ENCODE assay signal across 1 cellular context in the genomic region with DNA sequence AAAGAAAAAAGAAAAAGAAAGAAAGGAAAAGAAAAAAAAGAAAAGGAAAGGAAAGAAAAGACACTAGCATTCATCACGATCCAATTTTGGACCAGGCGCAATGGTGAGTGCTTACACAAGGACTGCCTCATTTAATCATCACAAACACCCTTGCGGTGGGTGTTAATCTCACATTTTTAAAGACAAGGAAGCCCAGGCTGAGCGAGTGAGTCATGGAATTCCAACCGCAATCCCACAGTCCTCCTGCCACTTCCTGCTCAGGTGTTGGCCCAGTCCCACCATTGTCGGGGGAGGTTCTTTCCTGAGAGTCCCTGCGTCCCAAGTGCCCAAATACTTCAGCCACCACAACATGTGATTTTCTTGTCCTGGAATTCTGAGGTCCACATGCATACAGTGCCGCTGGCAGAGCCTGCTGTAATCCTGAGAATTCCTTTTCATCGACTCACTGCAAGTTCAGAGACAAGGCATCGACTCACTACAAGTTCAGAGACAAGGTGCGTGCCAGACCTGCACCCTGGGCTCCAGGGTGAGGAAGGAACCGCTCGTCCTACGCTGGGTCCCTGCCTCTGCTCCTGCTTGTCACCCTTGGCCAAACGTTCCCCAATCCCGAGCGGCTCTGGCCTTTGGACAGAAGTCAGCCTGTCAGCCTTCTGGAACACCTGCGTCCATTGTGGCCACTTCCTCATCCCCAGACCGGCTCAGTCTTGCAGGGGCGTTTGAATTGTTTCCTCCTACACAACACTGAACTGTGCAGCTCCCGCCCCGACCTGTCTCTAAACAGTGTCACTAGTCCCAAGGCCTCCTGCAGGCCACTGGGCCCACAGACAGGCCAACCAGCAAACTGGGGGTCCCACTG.
A peak's percentile ranks its signal among the peaks of the same experiment; 100 is the strongest.
TF ChIP-seq lines count a peak whose summit lies in the region.

No MANE protein-coding gene starts in this region.

TF ChIP-seq in HEK293, 187 proteins besides CTCF, POLR2A, EP300 and RAD21 (continued from another document and continues in another):
- TF ChIP-seq, protein P1, sequence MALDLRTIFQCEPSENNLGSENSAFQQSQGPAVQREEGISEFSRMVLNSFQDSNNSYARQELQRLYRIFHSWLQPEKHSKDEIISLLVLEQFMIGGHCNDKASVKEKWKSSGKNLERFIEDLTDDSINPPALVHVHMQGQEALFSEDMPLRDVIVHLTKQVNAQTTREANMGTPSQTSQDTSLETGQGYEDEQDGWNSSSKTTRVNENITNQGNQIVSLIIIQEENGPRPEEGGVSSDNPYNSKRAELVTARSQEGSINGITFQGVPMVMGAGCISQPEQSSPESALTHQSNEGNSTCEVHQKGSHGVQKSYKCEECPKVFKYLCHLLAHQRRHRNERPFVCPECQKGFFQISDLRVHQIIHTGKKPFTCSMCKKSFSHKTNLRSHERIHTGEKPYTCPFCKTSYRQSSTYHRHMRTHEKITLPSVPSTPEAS (tag by site-specific recombination; IDR thresholded peaks at IDR 0.05) = no peak
- no peak for TF ChIP-seq ZFP69B (tag by site-specific recombination; IDR thresholded peaks at IDR 0.05)
- peak; percentile 86 for TF ChIP-seq ZNF366 (tag by site-specific recombination; conservative IDR thresholded peaks at IDR 0.05)
- TF ChIP-seq, protein P2, sequence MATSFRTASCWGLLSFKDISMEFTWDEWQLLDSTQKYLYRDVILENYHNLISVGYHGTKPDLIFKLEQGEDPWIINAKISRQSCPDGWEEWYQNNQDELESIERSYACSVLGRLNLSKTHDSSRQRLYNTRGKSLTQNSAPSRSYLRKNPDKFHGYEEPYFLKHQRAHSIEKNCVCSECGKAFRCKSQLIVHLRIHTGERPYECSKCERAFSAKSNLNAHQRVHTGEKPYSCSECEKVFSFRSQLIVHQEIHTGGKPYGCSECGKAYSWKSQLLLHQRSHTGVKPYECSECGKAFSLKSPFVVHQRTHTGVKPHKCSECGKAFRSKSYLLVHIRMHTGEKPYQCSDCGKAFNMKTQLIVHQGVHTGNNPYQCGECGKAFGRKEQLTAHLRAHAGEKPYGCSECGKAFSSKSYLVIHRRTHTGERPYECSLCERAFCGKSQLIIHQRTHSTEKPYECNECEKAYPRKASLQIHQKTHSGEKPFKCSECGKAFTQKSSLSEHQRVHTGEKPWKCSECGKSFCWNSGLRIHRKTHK (tag by site-specific recombination; IDR thresholded peaks at IDR 0.05) = no peak
- TF ChIP-seq, protein P3, sequence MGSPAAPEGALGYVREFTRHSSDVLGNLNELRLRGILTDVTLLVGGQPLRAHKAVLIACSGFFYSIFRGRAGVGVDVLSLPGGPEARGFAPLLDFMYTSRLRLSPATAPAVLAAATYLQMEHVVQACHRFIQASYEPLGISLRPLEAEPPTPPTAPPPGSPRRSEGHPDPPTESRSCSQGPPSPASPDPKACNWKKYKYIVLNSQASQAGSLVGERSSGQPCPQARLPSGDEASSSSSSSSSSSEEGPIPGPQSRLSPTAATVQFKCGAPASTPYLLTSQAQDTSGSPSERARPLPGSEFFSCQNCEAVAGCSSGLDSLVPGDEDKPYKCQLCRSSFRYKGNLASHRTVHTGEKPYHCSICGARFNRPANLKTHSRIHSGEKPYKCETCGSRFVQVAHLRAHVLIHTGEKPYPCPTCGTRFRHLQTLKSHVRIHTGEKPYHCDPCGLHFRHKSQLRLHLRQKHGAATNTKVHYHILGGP (tag by site-specific recombination; IDR thresholded peaks at IDR 0.05) = no peak
- no peak for TF ChIP-seq ZNF791 (tag by site-specific recombination; IDR thresholded peaks at IDR 0.05)
- peak; percentile 27; the same call in 1 of the 2 replicates for TF ChIP-seq GLIS1 (tag by site-specific recombination; IDR thresholded peaks at IDR 0.05)
- no peak for TF ChIP-seq ZNF157 (tag by site-specific recombination; IDR thresholded peaks at IDR 0.05)
- TF ChIP-seq ZNF169 (tag by site-specific recombination; IDR thresholded peaks at IDR 0.05) = no peak
- TF ChIP-seq ZFP37 (tag by site-specific recombination; IDR thresholded peaks at IDR 0.05) = peak; percentile 69
- no peak for TF ChIP-seq ZNF354C (tag by site-specific recombination; IDR thresholded peaks at IDR 0.05; ENCODE audit: borderline replicate concordance, low read depth)
- no peak for TF ChIP-seq ZFP3 (tag by site-specific recombination; IDR thresholded peaks at IDR 0.05; ENCODE audit: low read depth)
- TF ChIP-seq, protein P4, sequence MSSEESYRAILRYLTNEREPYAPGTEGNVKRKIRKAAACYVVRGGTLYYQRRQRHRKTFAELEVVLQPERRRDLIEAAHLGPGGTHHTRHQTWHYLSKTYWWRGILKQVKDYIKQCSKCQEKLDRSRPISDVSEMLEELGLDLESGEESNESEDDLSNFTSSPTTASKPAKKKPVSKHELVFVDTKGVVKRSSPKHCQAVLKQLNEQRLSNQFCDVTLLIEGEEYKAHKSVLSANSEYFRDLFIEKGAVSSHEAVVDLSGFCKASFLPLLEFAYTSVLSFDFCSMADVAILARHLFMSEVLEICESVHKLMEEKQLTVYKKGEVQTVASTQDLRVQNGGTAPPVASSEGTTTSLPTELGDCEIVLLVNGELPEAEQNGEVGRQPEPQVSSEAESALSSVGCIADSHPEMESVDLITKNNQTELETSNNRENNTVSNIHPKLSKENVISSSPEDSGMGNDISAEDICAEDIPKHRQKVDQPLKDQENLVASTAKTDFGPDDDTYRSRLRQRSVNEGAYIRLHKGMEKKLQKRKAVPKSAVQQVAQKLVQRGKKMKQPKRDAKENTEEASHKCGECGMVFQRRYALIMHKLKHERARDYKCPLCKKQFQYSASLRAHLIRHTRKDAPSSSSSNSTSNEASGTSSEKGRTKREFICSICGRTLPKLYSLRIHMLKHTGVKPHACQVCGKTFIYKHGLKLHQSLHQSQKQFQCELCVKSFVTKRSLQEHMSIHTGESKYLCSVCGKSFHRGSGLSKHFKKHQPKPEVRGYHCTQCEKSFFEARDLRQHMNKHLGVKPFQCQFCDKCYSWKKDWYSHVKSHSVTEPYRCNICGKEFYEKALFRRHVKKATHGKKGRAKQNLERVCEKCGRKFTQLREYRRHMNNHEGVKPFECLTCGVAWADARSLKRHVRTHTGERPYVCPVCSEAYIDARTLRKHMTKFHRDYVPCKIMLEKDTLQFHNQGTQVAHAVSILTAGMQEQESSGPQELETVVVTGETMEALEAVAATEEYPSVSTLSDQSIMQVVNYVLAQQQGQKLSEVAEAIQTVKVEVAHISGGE (tag by site-specific recombination; conservative IDR thresholded peaks at IDR 0.05; ENCODE audit: low read depth) = no peak
- no peak for TF ChIP-seq ZNF549 (tag by site-specific recombination; IDR thresholded peaks at IDR 0.05)
- TF ChIP-seq, protein P5, sequence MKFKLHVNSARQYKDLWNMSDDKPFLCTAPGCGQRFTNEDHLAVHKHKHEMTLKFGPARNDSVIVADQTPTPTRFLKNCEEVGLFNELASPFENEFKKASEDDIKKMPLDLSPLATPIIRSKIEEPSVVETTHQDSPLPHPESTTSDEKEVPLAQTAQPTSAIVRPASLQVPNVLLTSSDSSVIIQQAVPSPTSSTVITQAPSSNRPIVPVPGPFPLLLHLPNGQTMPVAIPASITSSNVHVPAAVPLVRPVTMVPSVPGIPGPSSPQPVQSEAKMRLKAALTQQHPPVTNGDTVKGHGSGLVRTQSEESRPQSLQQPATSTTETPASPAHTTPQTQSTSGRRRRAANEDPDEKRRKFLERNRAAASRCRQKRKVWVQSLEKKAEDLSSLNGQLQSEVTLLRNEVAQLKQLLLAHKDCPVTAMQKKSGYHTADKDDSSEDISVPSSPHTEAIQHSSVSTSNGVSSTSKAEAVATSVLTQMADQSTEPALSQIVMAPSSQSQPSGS (tag by site-specific recombination; IDR thresholded peaks at IDR 0.05; ENCODE audit: low read depth) = no peak
- TF ChIP-seq REST (tag by site-specific recombination; IDR thresholded peaks at IDR 0.05) = no peak
- TF ChIP-seq ZNF292 (tag by site-specific recombination; IDR thresholded peaks at IDR 0.05; ENCODE audit: borderline replicate concordance, low read depth) = no peak
- no peak for TF ChIP-seq ZNF518A (tag by site-specific recombination; conservative IDR thresholded peaks at IDR 0.05; ENCODE audit: low read depth)
- TF ChIP-seq ZNF624 (tag by site-specific recombination; IDR thresholded peaks at IDR 0.05) = no peak
- TF ChIP-seq ZNF610 (tag by site-specific recombination; IDR thresholded peaks at IDR 0.05; ENCODE audit: borderline replicate concordance) = no peak
- peak; percentile 73; the same call in 1 of the 2 replicates for TF ChIP-seq ZNF24 (tag by site-specific recombination; IDR thresholded peaks at IDR 0.05)
- peak; percentile 62; the same call in 1 of the 2 replicates for TF ChIP-seq ZEB2 (tag by site-specific recombination; IDR thresholded peaks at IDR 0.05)
- no peak for TF ChIP-seq ZNF529 (tag by site-specific recombination; IDR thresholded peaks at IDR 0.05; ENCODE audit: insufficient replicate concordance)
- TF ChIP-seq, protein P6, sequence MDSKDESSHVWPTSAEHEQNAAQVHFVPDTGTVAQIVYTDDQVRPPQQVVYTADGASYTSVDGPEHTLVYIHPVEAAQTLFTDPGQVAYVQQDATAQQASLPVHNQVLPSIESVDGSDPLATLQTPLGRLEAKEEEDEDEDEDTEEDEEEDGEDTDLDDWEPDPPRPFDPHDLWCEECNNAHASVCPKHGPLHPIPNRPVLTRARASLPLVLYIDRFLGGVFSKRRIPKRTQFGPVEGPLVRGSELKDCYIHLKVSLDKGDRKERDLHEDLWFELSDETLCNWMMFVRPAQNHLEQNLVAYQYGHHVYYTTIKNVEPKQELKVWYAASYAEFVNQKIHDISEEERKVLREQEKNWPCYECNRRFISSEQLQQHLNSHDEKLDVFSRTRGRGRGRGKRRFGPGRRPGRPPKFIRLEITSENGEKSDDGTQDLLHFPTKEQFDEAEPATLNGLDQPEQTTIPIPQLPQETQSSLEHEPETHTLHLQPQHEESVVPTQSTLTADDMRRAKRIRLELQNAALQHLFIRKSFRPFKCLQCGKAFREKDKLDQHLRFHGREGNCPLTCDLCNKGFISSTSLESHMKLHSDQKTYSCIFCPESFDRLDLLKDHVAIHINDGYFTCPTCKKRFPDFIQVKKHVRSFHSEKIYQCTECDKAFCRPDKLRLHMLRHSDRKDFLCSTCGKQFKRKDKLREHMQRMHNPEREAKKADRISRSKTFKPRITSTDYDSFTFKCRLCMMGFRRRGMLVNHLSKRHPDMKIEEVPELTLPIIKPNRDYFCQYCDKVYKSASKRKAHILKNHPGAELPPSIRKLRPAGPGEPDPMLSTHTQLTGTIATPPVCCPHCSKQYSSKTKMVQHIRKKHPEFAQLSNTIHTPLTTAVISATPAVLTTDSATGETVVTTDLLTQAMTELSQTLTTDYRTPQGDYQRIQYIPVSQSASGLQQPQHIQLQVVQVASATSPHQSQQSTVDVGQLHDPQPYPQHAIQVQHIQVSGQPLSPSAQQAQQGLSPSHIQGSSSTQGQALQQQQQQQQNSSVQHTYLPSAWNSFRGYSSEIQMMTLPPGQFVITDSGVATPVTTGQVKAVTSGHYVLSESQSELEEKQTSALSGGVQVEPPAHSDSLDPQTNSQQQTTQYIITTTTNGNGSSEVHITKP (tag by site-specific recombination; IDR thresholded peaks at IDR 0.05) = peak; percentile 64
- TF ChIP-seq ZNF335 (tag by site-specific recombination; conservative IDR thresholded peaks at IDR 0.05) = peak; percentile 75
- no peak for TF ChIP-seq KLF16 (tag by site-specific recombination; IDR thresholded peaks at IDR 0.05)
- TF ChIP-seq WT1 (tag by site-specific recombination; IDR thresholded peaks at IDR 0.05) = no peak
- no peak for TF ChIP-seq ZNF654 (tag by site-specific recombination; IDR thresholded peaks at IDR 0.05; ENCODE audit: low read depth)
- no peak for TF ChIP-seq ZNF596 (tag by site-specific recombination; IDR thresholded peaks at IDR 0.05)
- TF ChIP-seq ZNF521 (tag by site-specific recombination; IDR thresholded peaks at IDR 0.05) = no peak
